Comparison of ENCODE assay signal across 8 cellular contexts in genomic region chr21:33362044-33362555, GRCh38. TPM values are rescaled to one million over a fixed set of nuclear protein-coding genes. Genes with fewer than 3 reads are reported as not detected.
A peak's percentile ranks its signal among the peaks of the same experiment; 100 is the strongest.
DNase-seq lines count a peak whose midpoint lies in the region; ATAC-seq and TF ChIP-seq lines count a peak whose summit lies in the region.

No MANE protein-coding gene starts in this region.

- in situ Hi-C loops in gastrocnemius medialis (cut with MboI; ENCODE audit: low sequenced_read_pairs in 4 of 4) = loop anchor here in 3 of 4 donors (10.0 kb wide), 3 partner anchors 83 to 167 kb away; no protein-coding TSS in a partner anchor

- TF ChIP-seq CTCF in gastrocnemius medialis (IDR thresholded peaks at IDR 0.05 in 4 of 5, conservative IDR thresholded peaks at IDR 0.05 in 1 of 5) = no peak

- peak; percentile 21 to 28 for TF ChIP-seq POLR2A in gastrocnemius medialis (IDR thresholded peaks at IDR 0.05)

- H3K27me3 ChIP-seq in gastrocnemius medialis = no peaks in the 10 kb centered on the region

- H3K4me3 ChIP-seq in gastrocnemius medialis = peak overlapping the region in 2 of 4 donors; percentile 18 to 48

- DNase-seq in NCI-H2171 treated with DMSO at 0.1 percent for 48 hours (lab: John Stamatoyannopoulos, UW) (peak; percentile 41), NCI-H2171 (lab: John Stamatoyannopoulos, UW) (no peak), NCI-H748 treated with DMSO at 0.1 percent for 48 hours (lab: John Stamatoyannopoulos, UW) (peak; percentile 94), cardiac septum (ENCODE audit: low spot score) (peak; percentile 84), gastrocnemius medialis (no peak)
- peak; percentile 61 for DNase-seq in activated CD8-positive, alpha-beta memory T cell treated with anti-CD3 and anti-CD28 coated beads, Interleukin-2, amount 50 U/mL, for 48 hours

- peak overlapping the region in 1 of 4 donors; percentile 16 for H3K27ac ChIP-seq in gastrocnemius medialis

- no peaks in the 10 kb centered on the region for H3K36me3 ChIP-seq in gastrocnemius medialis

- peaks cover 14 to 20% of the 10 kb centered on the region in 2 donors for H3K4me1 ChIP-seq in gastrocnemius medialis

- H3K9me3 ChIP-seq in gastrocnemius medialis = no peaks in the 10 kb centered on the region

- ATAC-seq in gastrocnemius medialis (no peak), GM21447 (IDR thresholded peaks at IDR 0.05; ENCODE audit: unreplicated experiment) (no peak), HG02870 (IDR thresholded peaks at IDR 0.05; ENCODE audit: unreplicated experiment) (no peak)

- intact Hi-C loops in cardiac septum (cut with DNase I) (loop anchor here (5.0 kb wide), 1 partner anchor 165 kb away; no protein-coding TSS in a partner anchor), gastrocnemius medialis (cut with DNase I; ENCODE audit: low total_unique reads) (no loop called here)

RNA-seq across cellular contexts. Expression of gene IFNAR1, which starts 37.3 kb away (rescaled TPM):
- total RNA-seq in cardiac septum (29.5 TPM), gastrocnemius medialis (10 to 100 TPM in 2 of 4 donors, 1 to 10 TPM in 2; 8.9 to 24.3 (median 9.9) TPM)

RNA-seq across cellular contexts. Expression of gene IFNGR2, which starts 41.1 kb away (rescaled TPM):
- total RNA-seq in cardiac septum (37.0 TPM), gastrocnemius medialis (10 to 100 TPM; 13.9 to 27.6 (median 24.2) TPM)

Comparison
In these comparisons a context has a peak if more than half of its experiments do, and no peak if none do; other contexts are left out.
1. DNase-seq: peak in NCI-H2171 treated with DMSO at 0.1 percent for 48 hours (single experiment), NCI-H748 treated with DMSO at 0.1 percent for 48 hours (single experiment), activated CD8-positive, alpha-beta memory T cell treated with anti-CD3 and anti-CD28 coated beads, Interleukin-2, amount 50 U/mL, for 48 hours (single experiment) and cardiac septum (single experiment); none in NCI-H2171 (single experiment) and gastrocnemius medialis (0 of 2).